In the genomic region with DNA sequence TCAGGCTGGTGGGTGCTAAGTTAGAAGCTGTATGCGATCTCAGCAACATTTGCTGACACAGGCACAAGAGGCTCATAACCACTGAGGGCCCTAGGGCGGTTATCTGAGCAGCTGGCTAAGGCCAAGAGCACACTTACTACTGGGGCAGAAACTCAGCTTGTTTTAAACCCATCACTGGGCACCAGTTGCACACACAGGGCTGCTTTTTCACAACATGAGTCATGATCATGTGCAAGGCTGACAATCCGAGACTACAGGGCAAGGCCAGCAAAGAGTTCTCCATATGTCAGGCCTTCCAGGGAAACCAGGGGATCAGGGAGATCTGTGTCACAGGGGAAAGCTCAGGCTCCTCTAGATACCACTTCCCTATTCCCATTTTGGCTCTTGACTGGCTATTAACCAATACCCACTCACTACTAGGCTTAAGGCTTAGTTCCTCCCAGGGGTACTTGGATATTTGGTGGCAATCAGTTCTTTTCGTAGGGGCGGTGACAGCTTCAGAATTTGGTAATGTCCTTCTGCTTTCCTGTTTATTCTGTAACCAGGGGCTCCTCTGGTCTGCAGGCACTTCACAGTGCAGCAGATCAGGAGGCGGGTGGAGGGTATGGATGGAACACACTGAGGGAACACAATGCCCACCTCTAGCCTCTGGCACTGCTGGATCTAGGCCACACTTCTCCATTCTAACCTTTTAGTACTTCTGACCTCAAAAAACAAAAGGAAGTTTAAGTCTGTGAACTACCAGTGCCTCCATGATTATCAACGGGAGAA, we compare ENCODE assay signal across 10 cellular contexts. TPM values are rescaled to one million over a fixed set of nuclear protein-coding genes. Genes with fewer than 3 reads are reported as not detected.
DNase-seq lines count a peak whose midpoint lies in the region; ATAC-seq, FAIRE-seq and TF ChIP-seq lines count a peak whose summit lies in the region.
"Had no signal": no experiment of that assay in that cellular context is flagged by ENCODE, and none has a peak within 500 bp of the region (broad histone marks: within the 10 kb centered on the region; RNA-seq: fewer than 3 reads in every experiment).

No MANE protein-coding gene starts in this region.

- no peak overlapping the region for H2AFZ ChIP-seq in GM12878 (ENCODE audit: control insufficient read depth, low read depth, low read length)

- TF ChIP-seq EP300 in GM12878 (IDR thresholded peaks at IDR 0.05; ENCODE audit: borderline replicate concordance in 1 of 2, control insufficient read depth in 1 of 2, low read depth in 2 of 2, low read length in 2 of 2): no peak

- TF ChIP-seq POLR2A in GM12878 (IDR thresholded peaks at IDR 0.05; ENCODE audit: low read depth, low read length): no peak

- SMC1A ChIA-PET in GM12878 (lab: Charles Lee; ENCODE audit: uncharacterized antibody, unreplicated experiment): interaction anchor here (0.6 kb wide), 1 partner anchor 22 kb away, joined by 4 read pairs; no protein-coding TSS in a partner anchor

- H3K36me3 ChIP-seq in GM12878 (ENCODE audit: control insufficient read depth in 2 of 2, insufficient read depth in 2 of 2, low read length in 1 of 2): peaks cover 0 to 2% of the 10 kb centered on the region in 2 experiments; a peak in 2 of 4 replicates

- no peak overlapping the region for H3K9ac ChIP-seq in GM12878 (ENCODE audit: control insufficient read depth, insufficient read depth, low read length)

- intact Hi-C loops in GM12878 (cut with micrococcal nuclease; ENCODE audit: unreplicated experiment): no loop called here

- POLR2A ChIA-PET in GM12878 (lab: Charles Lee): no interaction called here

- RAD21 ChIA-PET in GM12878 (lab: Charles Lee; ENCODE audit: unreplicated experiment): no interaction called here

- peak; percentile 68 for DNase-seq in HT1080 (ENCODE audit: low read depth)
- DNase-seq in GM12878 (ENCODE audit: low read depth, low spot score): no peak
- peak; percentile 47 to 74 for DNase-seq in hippocampal formation (lab: John Stamatoyannopoulos, UW)
- DNase-seq in substantia nigra (lab: John Stamatoyannopoulos, UW): peak in 32 of 49 donors; percentile 11 to 65 (median 35)
- DNase-seq in activated CD4-positive, alpha-beta T cell treated with anti-CD3 and anti-CD28 coated beads for 48 hours: no peak
- DNase-seq: activated naive CD4-positive, alpha-beta T cell treated with anti-CD3 and anti-CD28 coated beads, Interleukin-2, amount 50 U/mL, for 16 hours; Peyer's patch had no signal

- in situ Hi-C loops in GM12878 (cut with MboI): no loop called here

- TF ChIP-seq CTCF in GM12878 (IDR thresholded peaks at IDR 0.05 in 2 of 3, conservative IDR thresholded peaks at IDR 0.05 in 1 of 3; ENCODE audit: control insufficient read depth in 2 of 3, extremely low read depth in 1 of 3, insufficient read depth in 1 of 3, low read depth in 3 of 3, low read length in 3 of 3): no peak

- CTCF ChIA-PET in GM12878 (lab: Yijun Ruan, JAX): no interaction called here

- WGBS in GM12878 (ENCODE audit: insufficient coverage, insufficient replicate concordance, low lambda C conversion rate, missing lambda C conversion rate): 88% methylated on average over 7 of the region's 7 CpGs

- no TSS peak for BruUV-seq in GM12878 (replicated peaks; lab: Mats Ljungman, UMichigan)

- no peaks in the 10 kb centered on the region for H4K20me1 ChIP-seq in GM12878 (ENCODE audit: control insufficient read depth, insufficient read depth)

- no peak for TF ChIP-seq RAD21 in GM12878 (IDR thresholded peaks at IDR 0.05; ENCODE audit: insufficient read depth, low read depth, low read length)

- no peaks in the 10 kb centered on the region for H3K27me3 ChIP-seq in GM12878 (replicated peaks in 1 of 2; ENCODE audit: control insufficient read depth in 2 of 2, insufficient read depth in 2 of 2, low read length in 1 of 2)
- H3K27me3 ChIP-seq: Peyer's patch had no signal

- H3K27ac ChIP-seq in GM12878 (ENCODE audit: control insufficient read depth, insufficient read depth) (no peak overlapping the region), substantia nigra (ENCODE audit: low read depth, low read length, poor library complexity, severe bottlenecking) (peak overlapping the region; percentile 84)

- no peaks in the 10 kb centered on the region for H3K9me3 ChIP-seq in GM12878 (replicated peaks; ENCODE audit: control insufficient read depth, insufficient read depth, low read length)
- H3K9me3 ChIP-seq: Peyer's patch had no signal

- H3K4me2 ChIP-seq in GM12878 (ENCODE audit: control insufficient read depth, insufficient read depth): no peak overlapping the region

- ATAC-seq in GM12878: no peak
- ATAC-seq in GM21390 (IDR thresholded peaks at IDR 0.05; ENCODE audit: unreplicated experiment): no peak
- no peak for ATAC-seq in HG02981 (IDR thresholded peaks at IDR 0.05; ENCODE audit: unreplicated experiment)
- ATAC-seq in HG02623 (IDR thresholded peaks at IDR 0.05; ENCODE audit: unreplicated experiment): no peak

- no peaks in the 10 kb centered on the region for H3K79me2 ChIP-seq in GM12878 (ENCODE audit: control insufficient read depth, insufficient read depth, low read length)

- H3K4me3 ChIP-seq in GM12878: no peak overlapping the region
- H3K4me3 ChIP-seq: Peyer's patch had no signal

- no peak for FAIRE-seq in GM12878 (lab: Jason Lieb, UNC)

- H3K4me1 ChIP-seq in GM12878 (ENCODE audit: control insufficient read depth, insufficient read depth, low read length): no peaks in the 10 kb centered on the region
- H3K4me1 ChIP-seq: Peyer's patch had no signal

TF ChIP-seq in GM12878, 131 proteins besides CTCF, POLR2A, EP300 and RAD21:
- no peak for TF ChIP-seq CBFB (IDR thresholded peaks at IDR 0.05; ENCODE audit: low read depth)
- TF ChIP-seq, protein P1, sequence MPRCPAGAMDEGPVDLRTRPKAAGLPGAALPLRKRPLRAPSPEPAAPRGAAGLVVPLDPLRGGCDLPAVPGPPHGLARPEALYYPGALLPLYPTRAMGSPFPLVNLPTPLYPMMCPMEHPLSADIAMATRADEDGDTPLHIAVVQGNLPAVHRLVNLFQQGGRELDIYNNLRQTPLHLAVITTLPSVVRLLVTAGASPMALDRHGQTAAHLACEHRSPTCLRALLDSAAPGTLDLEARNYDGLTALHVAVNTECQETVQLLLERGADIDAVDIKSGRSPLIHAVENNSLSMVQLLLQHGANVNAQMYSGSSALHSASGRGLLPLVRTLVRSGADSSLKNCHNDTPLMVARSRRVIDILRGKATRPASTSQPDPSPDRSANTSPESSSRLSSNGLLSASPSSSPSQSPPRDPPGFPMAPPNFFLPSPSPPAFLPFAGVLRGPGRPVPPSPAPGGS (IDR thresholded peaks at IDR 0.05; ENCODE audit: borderline replicate concordance, insufficient read depth, low read depth, low read length, poor library complexity, severe bottlenecking): peak; percentile 62

RNA-seq across cellular contexts. Expression of a gene that starts 44.9 kb away (rescaled TPM):
- 2.5 and 4.6 TPM in 2 replicates for total RNA-seq in HT1080 (2014; rRNA removed; shearing (Covaris generic))
- 3.5 and 4.2 TPM in 2 replicates for polyA plus RNA-seq in HT1080 (2015; cell fraction: cytosol; rRNA removed)
- 6.9 and 7.1 TPM in 2 replicates for polyA plus RNA-seq in HT1080 (2015; cell fraction: nucleus; rRNA removed)
- total RNA-seq in GM12878 (2013; cell fraction: nucleolus; rRNA removed): 60.0 and 65.4 TPM in 2 replicates
- 7.5 and 10.8 TPM in 2 replicates for total RNA-seq in GM12878 (2014; rRNA removed)
- total RNA-seq in GM12878 (2014; rRNA removed; fragmentation: Illumina TruSeq; extraction: Trizol): 6.4 and 7.6 TPM in 2 replicates
- total RNA-seq in GM12878 (2021): 16.8 and 17.1 TPM in 2 replicates
- 11.6 TPM for polyA plus RNA-seq in GM12878 (2011; ENCODE audit: low read depth)
- polyA plus RNA-seq in GM12878 (2011; rRNA removed): 6.4 and 7.3 TPM in 2 replicates
- polyA plus RNA-seq in GM12878 (2011; cell fraction: cytosol; rRNA removed): 5.5 and 5.6 TPM in 2 replicates
- polyA plus RNA-seq in GM12878 (2011; cell fraction: nucleus; rRNA removed): 14.1 and 15.5 TPM in 2 replicates
- polyA plus RNA-seq in GM12878 (2012): 9.2 and 15.8 TPM in 2 replicates
- polyA plus RNA-seq in GM12878 (2014; fragmentation: Illumina TruSeq; extraction: Trizol): 6.5 and 6.7 TPM in 2 replicates
- polyA plus RNA-seq in GM12878 (2014; fragmentation: Nextera tagmentation; extraction: Ambion mirVana): 1 to 10 TPM; 2.6 to 3.4 TPM
- 7.7 and 10.7 TPM in 2 replicates for polyA plus RNA-seq in GM12878 (2014; rRNA removed)
- 10 to 100 TPM; 17.9 to 19.2 TPM for polyA plus RNA-seq in GM12878 (2016; fragmentation: Nextera tagmentation; extraction: Ambion mirVana)
- 10.5 and 16.0 TPM in 2 replicates for polyA minus RNA-seq in GM12878 (2011; rRNA and poly(A)+ RNA removed)
- 2.0 and 3.5 TPM in 2 replicates for polyA minus RNA-seq in GM12878 (2011; cell fraction: cytosol; rRNA and poly(A)+ RNA removed)
- 10.5 and 17.7 TPM in 2 replicates for polyA minus RNA-seq in GM12878 (2011; cell fraction: nucleus; rRNA and poly(A)+ RNA removed)

Comparison
In these comparisons a context has a peak if more than half of its experiments do, and no peak if none do; other contexts are left out.
1. DNase-seq: peak in HT1080 (single experiment), hippocampal formation (2 of 2) and substantia nigra (32 of 49); none in GM12878 (single experiment) and activated CD4-positive, alpha-beta T cell treated with anti-CD3 and anti-CD28 coated beads for 48 hours (single experiment).